Comparison of ENCODE assay signal across 10 cellular contexts in genomic region chr6:116096979-116097816, GRCh38.
DNase-seq lines count a peak whose midpoint lies in the region; TF ChIP-seq lines count a peak whose summit lies in the region.
"Had no signal": no experiment of that assay in that cellular context is flagged by ENCODE, and none has a peak within 500 bp of the region (broad histone marks: within the 10 kb centered on the region; RNA-seq: fewer than 3 reads in every experiment).

No MANE protein-coding gene starts in this region.

- H3K4me3 ChIP-seq in epithelial cell of esophagus (ENCODE audit: low read length) (no peak overlapping the region), retinal pigment epithelial cell (ENCODE audit: low read length) (no peak overlapping the region)
- H3K4me3 ChIP-seq: BLaER1 had no signal

- TF ChIP-seq CTCF in epithelial cell of esophagus (IDR thresholded peaks at IDR 0.05; ENCODE audit: insufficient read depth, low read depth, low read length, missing control alignments) (peak; percentile 43), retinal pigment epithelial cell (conservative IDR thresholded peaks at IDR 0.05; ENCODE audit: low read depth, low read length) (peak; percentile 50)

- peak; percentile 8 for DNase-seq in NCI-H146 treated with DMSO at 0.1 percent for 48 hours (lab: John Stamatoyannopoulos, UW; ENCODE audit: unreplicated experiment)
- DNase-seq in NCI-H146 (lab: John Stamatoyannopoulos, UW): no peak
- peak; percentile 8 for DNase-seq in NCI-H748 (lab: John Stamatoyannopoulos, UW; ENCODE audit: unreplicated experiment)
- DNase-seq in epithelial cell of esophagus (ENCODE audit: low read depth): no peak
- DNase-seq in retinal pigment epithelial cell (ENCODE audit: low read depth): no peak
- no peak for DNase-seq in NCI-H82 (lab: John Stamatoyannopoulos, UW)
- no peak for DNase-seq in effector CD4-positive, alpha-beta T cell
- DNase-seq in NK-92 (lab: John Stamatoyannopoulos, UW; ENCODE audit: unreplicated experiment): no peak
- DNase-seq: NCI-H446 had no signal

Comparison
In these comparisons a context has a peak if more than half of its experiments do, and no peak if none do; other contexts are left out.
1. DNase-seq: peak in NCI-H146 treated with DMSO at 0.1 percent for 48 hours (single experiment) and NCI-H748 (single experiment); none in NCI-H146 (single experiment), epithelial cell of esophagus (single experiment), retinal pigment epithelial cell (single experiment), NCI-H82 (single experiment), effector CD4-positive, alpha-beta T cell (single experiment) and NK-92 (single experiment).